10 cellular contexts compared by ENCODE assay signal in genomic region chr10:48444861-48445841, GRCh38.
DNase-seq lines count a peak whose midpoint lies in the region; ATAC-seq, FAIRE-seq and TF ChIP-seq lines count a peak whose summit lies in the region.
"Had no signal": no experiment of that assay in that cellular context is flagged by ENCODE, and none has a peak within 500 bp of the region (broad histone marks: within the 10 kb centered on the region; RNA-seq: fewer than 3 reads in every experiment).

No MANE protein-coding gene starts in this region.

- DNase-seq in natural killer cell treated with Interleukin-12 subunit alpha and Interleukin-12 subunit beta and Interleukin-15 and Interleukin-18, amount 100 ng/mL, for 72 hours (ENCODE audit: low spot score), result peak; percentile 49
- DNase-seq in natural killer cell (no peak), NCI-H774 (lab: John Stamatoyannopoulos, UW) (peak; percentile 23), right atrium auricular region (ENCODE audit: low spot score) (peak; percentile 36), T-helper 9 cell (no peak), GM12891 (ENCODE audit: insufficient read length, low spot score) (no peak), RCC 7860 (ENCODE audit: low spot score) (no peak)
- DNase-seq: T-helper 17 cell had no signal

- H3K4me1 Mint-ChIP-seq in natural killer cell treated with Interleukin-12 subunit alpha and Interleukin-12 subunit beta and Interleukin-15 and Interleukin-18, amount 100 ng/mL, for 72 hours (ENCODE audit: low read depth in 2 of 2), result peaks cover 3 to 6% of the 10 kb centered on the region in 2 donors
- peaks cover 0 to 10% of the 10 kb centered on the region in 2 donors for H3K4me1 Mint-ChIP-seq in natural killer cell
- H3K4me1 Mint-ChIP-seq: activated naive CD4-positive, alpha-beta T cell treated with anti-CD3 and anti-CD28 coated beads, Interleukin-2, amount 50 U/mL, for 24 hours; T-helper 17 cell had no signal

- no peak for ATAC-seq in natural killer cell treated with Interleukin-12 subunit alpha and Interleukin-12 subunit beta and Interleukin-15 and Interleukin-18, amount 100 ng/mL, for 72 hours
- ATAC-seq in natural killer cell (no peak), HG03432 (IDR thresholded peaks at IDR 0.05; ENCODE audit: unreplicated experiment) (no peak)
- ATAC-seq: T-helper 17 cell had no signal

- peaks cover 2 to 8% of the 10 kb centered on the region in 2 donors for H3K27me3 Mint-ChIP-seq in natural killer cell treated with Interleukin-12 subunit alpha and Interleukin-12 subunit beta and Interleukin-15 and Interleukin-18, amount 100 ng/mL, for 72 hours
- H3K27me3 Mint-ChIP-seq in natural killer cell (ENCODE audit: low read depth in 2 of 2), result peaks cover 0 to 12% of the 10 kb centered on the region in 2 donors
- H3K27me3 Mint-ChIP-seq: activated naive CD4-positive, alpha-beta T cell treated with anti-CD3 and anti-CD28 coated beads, Interleukin-2, amount 50 U/mL, for 24 hours had no signal

- H3K9me3 Mint-ChIP-seq in natural killer cell treated with Interleukin-12 subunit alpha and Interleukin-12 subunit beta and Interleukin-15 and Interleukin-18, amount 100 ng/mL, for 72 hours, result no peaks in the 10 kb centered on the region
- H3K9me3 Mint-ChIP-seq in natural killer cell, result no peaks in the 10 kb centered on the region
- H3K9me3 Mint-ChIP-seq: activated naive CD4-positive, alpha-beta T cell treated with anti-CD3 and anti-CD28 coated beads, Interleukin-2, amount 50 U/mL, for 24 hours had no signal

- no peaks in the 10 kb centered on the region for H3K4me1 ChIP-seq in right atrium auricular region

- no peak overlapping the region for H3K27ac ChIP-seq in right atrium auricular region

- intact Hi-C loops in natural killer cell (cut with micrococcal nuclease), result no loop called here

- no peaks in the 10 kb centered on the region for H3K27me3 ChIP-seq in right atrium auricular region

- no peak overlapping the region for H3K4me3 Mint-ChIP-seq in natural killer cell treated with Interleukin-12 subunit alpha and Interleukin-12 subunit beta and Interleukin-15 and Interleukin-18, amount 100 ng/mL, for 72 hours
- H3K4me3 Mint-ChIP-seq in natural killer cell, result no peak overlapping the region
- H3K4me3 Mint-ChIP-seq: activated naive CD4-positive, alpha-beta T cell treated with anti-CD3 and anti-CD28 coated beads, Interleukin-2, amount 50 U/mL, for 24 hours; T-helper 17 cell had no signal

- H3K36me3 Mint-ChIP-seq in natural killer cell treated with Interleukin-12 subunit alpha and Interleukin-12 subunit beta and Interleukin-15 and Interleukin-18, amount 100 ng/mL, for 72 hours, result no peaks in the 10 kb centered on the region
- H3K36me3 Mint-ChIP-seq in natural killer cell, result no peaks in the 10 kb centered on the region
- H3K36me3 Mint-ChIP-seq: activated naive CD4-positive, alpha-beta T cell treated with anti-CD3 and anti-CD28 coated beads, Interleukin-2, amount 50 U/mL, for 24 hours had no signal

- no peak overlapping the region for H3K4me3 ChIP-seq in right atrium auricular region

- no peaks in the 10 kb centered on the region for H3K36me3 ChIP-seq in right atrium auricular region

- no peaks in the 10 kb centered on the region for H3K9me3 ChIP-seq in right atrium auricular region

- no peak for FAIRE-seq in GM12891 (lab: Jason Lieb, UNC)
- FAIRE-seq in RCC 7860 (lab: Jason Lieb, UNC), result no peak

- no peak overlapping the region for H3K27ac Mint-ChIP-seq in natural killer cell treated with Interleukin-12 subunit alpha and Interleukin-12 subunit beta and Interleukin-15 and Interleukin-18, amount 100 ng/mL, for 72 hours
- H3K27ac Mint-ChIP-seq in natural killer cell, result no peak overlapping the region
- H3K27ac Mint-ChIP-seq: activated naive CD4-positive, alpha-beta T cell treated with anti-CD3 and anti-CD28 coated beads, Interleukin-2, amount 50 U/mL, for 24 hours; T-helper 17 cell had no signal

- TF ChIP-seq CTCF in natural killer cell (IDR thresholded peaks at IDR 0.05) (no peak), right atrium auricular region (IDR thresholded peaks at IDR 0.05) (no peak)

- TF ChIP-seq POLR2A in GM12891 (IDR thresholded peaks at IDR 0.05; ENCODE audit: low read depth, low read length), result no peak

TF ChIP-seq in GM12891, 5 proteins besides CTCF, POLR2A, EP300 and RAD21:
- TF ChIP-seq SPI1 (IDR thresholded peaks at IDR 0.05; ENCODE audit: low read depth, low read length), result no peak
- TF ChIP-seq TAF1 (IDR thresholded peaks at IDR 0.05; ENCODE audit: low read depth, low read length), result no peak
- TF ChIP-seq POU2F2 (IDR thresholded peaks at IDR 0.05; ENCODE audit: low read depth, low read length), result no peak
- TF ChIP-seq POLR2AphosphoS5 (IDR thresholded peaks at IDR 0.05; ENCODE audit: low read depth, low read length), result no peak
- TF ChIP-seq PAX5 (IDR thresholded peaks at IDR 0.05; ENCODE audit: insufficient read depth, low read length, severe bottlenecking), result no peak
TF ChIP-seq in GM12891: peak in this region for 0.

Comparison
In these comparisons a context has a peak if more than half of its experiments do, and no peak if none do; other contexts are left out.
1. DNase-seq: peak in natural killer cell treated with Interleukin-12 subunit alpha and Interleukin-12 subunit beta and Interleukin-15 and Interleukin-18, amount 100 ng/mL, for 72 hours (single experiment), NCI-H774 (single experiment) and right atrium auricular region (single experiment); none in natural killer cell (single experiment), T-helper 9 cell (single experiment), GM12891 (single experiment) and RCC 7860 (single experiment).